9 cellular contexts compared by ENCODE assay signal in the genomic region with DNA sequence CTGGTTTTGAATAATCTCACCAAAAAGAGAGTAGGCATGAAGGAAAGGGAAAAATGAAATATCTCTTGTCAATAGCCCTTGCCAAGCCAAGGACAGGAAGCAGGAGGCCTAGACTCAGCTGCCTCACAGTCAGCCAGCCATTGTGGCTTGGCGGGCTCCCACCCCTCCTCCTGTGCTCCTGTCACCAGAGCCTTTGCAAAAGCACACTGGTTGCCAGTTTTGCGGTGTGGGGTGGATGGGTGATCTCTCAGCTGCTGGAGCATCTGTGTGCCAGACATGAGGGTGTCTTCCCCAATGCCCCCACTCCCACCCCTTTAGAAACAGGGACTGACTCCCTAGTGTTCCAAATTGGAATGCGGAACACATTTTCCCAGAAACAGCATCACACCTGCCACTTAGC. TPM values are rescaled to one million over a fixed set of nuclear protein-coding genes. Genes with fewer than 3 reads are reported as not detected.
DNase-seq lines count a peak whose midpoint lies in the region; ATAC-seq and TF ChIP-seq lines count a peak whose summit lies in the region.
"Had no signal": no experiment of that assay in that cellular context is flagged by ENCODE, and none has a peak within 500 bp of the region (broad histone marks: within the 10 kb centered on the region; RNA-seq: fewer than 3 reads in every experiment).

No MANE protein-coding gene starts in this region.

- H3K9me2 ChIP-seq in PC-3 (replicated peaks; ENCODE audit: low read length), result no peaks in the 10 kb centered on the region

- no peaks in the 10 kb centered on the region for H3K9me3 Mint-ChIP-seq in activated T-cell treated with anti-CD3 and anti-CD28 coated beads, Interleukin-2, amount 50 U/mL, for 4 hours

- H3F3A ChIP-seq in PC-3 (ENCODE audit: low read length, unreplicated experiment), result no peaks in the 10 kb centered on the region

- H4K20me1 ChIP-seq in PC-3 (ENCODE audit: low read length), result no peaks in the 10 kb centered on the region

- H3K4me3 ChIP-seq in AG10803 (ENCODE audit: low read length) (no peak overlapping the region), PC-3 (ENCODE audit: low read length) (no peak overlapping the region)
- H3K4me3 ChIP-seq in Jurkat, Clone E6-1 (ENCODE audit: low read length), result no peak overlapping the region

- peak overlapping the region; percentile 21 for H3K4me3 Mint-ChIP-seq in activated T-cell treated with anti-CD3 and anti-CD28 coated beads, Interleukin-2, amount 50 U/mL, for 4 hours

- H3K36me3 ChIP-seq in PC-3 (ENCODE audit: low read depth, low read length), result no peaks in the 10 kb centered on the region

- H3K36me3 Mint-ChIP-seq in activated T-cell treated with anti-CD3 and anti-CD28 coated beads, Interleukin-2, amount 50 U/mL, for 4 hours (ENCODE audit: insufficient read depth), result peaks cover 2% of the 10 kb centered on the region

- H3K79me2 ChIP-seq in PC-3 (ENCODE audit: low read length), result no peaks in the 10 kb centered on the region

- H3K4me1 ChIP-seq in PC-3 (ENCODE audit: insufficient read depth, low read length), result no peaks in the 10 kb centered on the region

- no peak overlapping the region for H3K4me2 ChIP-seq in PC-3 (ENCODE audit: low read length)

- H3K27me3 ChIP-seq in PC-3 (ENCODE audit: low read length), result no peaks in the 10 kb centered on the region

- no peak for TF ChIP-seq CTCF in AG10803 (conservative IDR thresholded peaks at IDR 0.05; ENCODE audit: low read length)
- TF ChIP-seq CTCF in PC-3 (conservative IDR thresholded peaks at IDR 0.05; ENCODE audit: low read depth, low read length), result no peak

- H3K27ac ChIP-seq in PC-3 (ENCODE audit: low read length), result no peak overlapping the region

- CTCF ChIA-PET in PC-3 (lab: Charles Lee), result no interaction called here

- ATAC-seq in activated T-cell treated with anti-CD3 and anti-CD28 coated beads, Interleukin-2, amount 50 U/mL, for 4 hours, result no peak
- ATAC-seq in PC-3 (no peak), GM21526 (IDR thresholded peaks at IDR 0.05; ENCODE audit: low FRiP score, unreplicated experiment) (no peak), GM21723 (IDR thresholded peaks at IDR 0.05; ENCODE audit: unreplicated experiment) (no peak)

- no peaks in the 10 kb centered on the region for H3K9me3 ChIP-seq in PC-3 (ENCODE audit: low read length)

- H3K9ac ChIP-seq in PC-3 (ENCODE audit: low read length), result no peak overlapping the region

- POLR2A ChIA-PET in PC-3 (lab: Charles Lee; ENCODE audit: unreplicated experiment), result no interaction called here

- intact Hi-C loops in PC-3 (cut with micrococcal nuclease), result no loop called here

- no TSS peak for BruUV-seq in PC-3 (replicated peaks; lab: Mats Ljungman, UMichigan)

- peak; percentile 80 for DNase-seq in AG10803 (ENCODE audit: low read depth)
- peak; percentile 71 for DNase-seq in Jurkat, Clone E6-1 (ENCODE audit: low read depth, low spot score)
- peak; percentile 11 for DNase-seq in activated T-cell treated with anti-CD3 and anti-CD28 coated beads, Interleukin-2, amount 50 U/mL, for 4 hours
- DNase-seq in iPS-NIHi7 (ENCODE audit: extremely low spot score), result peak; percentile 31
- DNase-seq in PC-3, result no peak
- no peak for DNase-seq in inferior parietal cortex (ENCODE audit: extremely low spot score)
- DNase-seq: retina had no signal

- H3K4me1 Mint-ChIP-seq in activated T-cell treated with anti-CD3 and anti-CD28 coated beads, Interleukin-2, amount 50 U/mL, for 4 hours (ENCODE audit: low read depth), result peaks cover 56% of the 10 kb centered on the region

- no peak overlapping the region for H2AFZ ChIP-seq in PC-3 (ENCODE audit: low read length)

- H3K27me3 Mint-ChIP-seq in activated T-cell treated with anti-CD3 and anti-CD28 coated beads, Interleukin-2, amount 50 U/mL, for 4 hours (ENCODE audit: low read depth), result no peaks in the 10 kb centered on the region

RNA-seq across cellular contexts. Expression of gene ARHGEF6, which starts 26.1 kb away (rescaled TPM):
- polyA plus RNA-seq in Jurkat, Clone E6-1 (2012; ENCODE audit: insufficient read depth, insufficient read length), result 50.9 TPM
- total RNA-seq in activated T-cell treated with anti-CD3 and anti-CD28 coated beads, Interleukin-2, amount 50 U/mL, for 4 hours, result 10 to 100 TPM; 16.1 to 18.8 (median 16.8) TPM
- total RNA-seq in PC-3 (2014; rRNA removed), result 2.1 and 3.3 TPM in 2 replicates

Comparison
In these comparisons a context has a peak if more than half of its experiments do, and no peak if none do; other contexts are left out.
1. DNase-seq: peak in AG10803 (single experiment), Jurkat, Clone E6-1 (single experiment), activated T-cell treated with anti-CD3 and anti-CD28 coated beads, Interleukin-2, amount 50 U/mL, for 4 hours (single experiment) and iPS-NIHi7 (single experiment); none in PC-3 (single experiment) and inferior parietal cortex (single experiment).